In the genomic region with DNA sequence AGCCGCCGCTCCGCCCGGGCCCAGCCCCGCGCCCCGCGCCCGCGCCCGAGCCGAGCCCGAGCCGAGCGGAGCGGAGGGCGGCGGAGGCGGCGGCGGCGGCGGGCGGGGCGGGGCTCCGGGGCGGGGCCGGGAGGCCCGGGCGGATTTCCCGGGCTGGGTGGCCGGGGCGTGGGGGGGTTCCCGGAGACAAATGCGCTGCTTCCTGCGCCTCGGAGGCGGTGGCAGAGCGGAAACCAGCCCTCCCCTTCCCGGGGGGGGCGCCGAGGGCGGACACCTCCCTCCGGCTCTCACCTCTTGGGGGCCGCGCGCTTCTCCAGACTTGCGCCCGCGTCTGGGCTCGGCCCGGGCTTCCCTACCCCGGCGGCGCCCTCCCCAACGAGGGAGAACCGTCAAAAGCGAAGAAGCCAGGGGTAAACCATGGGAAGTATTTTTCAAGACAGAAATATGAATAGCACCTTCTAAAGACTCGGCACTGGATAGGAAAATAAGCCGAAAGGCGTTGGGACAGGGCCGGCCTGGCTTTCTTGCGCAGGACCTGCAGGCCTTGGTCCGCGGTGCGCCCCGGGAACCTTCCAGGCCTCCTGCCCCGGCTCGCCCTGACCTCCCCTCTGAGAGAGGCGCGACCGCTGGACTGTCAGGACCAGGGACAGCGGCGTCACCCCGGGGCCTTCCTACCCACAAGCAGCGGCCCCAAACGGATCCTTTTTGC, we compare ENCODE assay signal across 8 cellular contexts. TPM values are rescaled to one million over a fixed set of nuclear protein-coding genes. Genes with fewer than 3 reads are reported as not detected.
DNase-seq lines count a peak whose midpoint lies in the region; ATAC-seq and TF ChIP-seq lines count a peak whose summit lies in the region.

A gene (minus strand): TSS at position 79 of the 709 bp plus-strand sequence. CDS start 88 bp downstream, outside the sequence.

- H3K9me3 ChIP-seq in parathyroid adenoma (ENCODE audit: control insufficient read depth, low read length) (no peaks in the 10 kb centered on the region), upper lobe of left lung (no peaks in the 10 kb centered on the region)

- CTCF ChIA-PET in HEK293T (lab: Yijun Ruan, JAX): no interaction called here

- H3K27ac Mint-ChIP-seq in activated naive CD4-positive, alpha-beta T cell treated with anti-CD3 and anti-CD28 coated beads, Interleukin-2, amount 50 U/mL, for 24 hours: no peak within 1 kb of the TSS

- peak within 1 kb of the TSS; percentile 92 for H3K4me2 ChIP-seq in parathyroid adenoma (ENCODE audit: low read length)

- TF ChIP-seq POLR2A in upper lobe of left lung (IDR thresholded peaks at IDR 0.05): peak in 1 of 4 donors; percentile 6

- no peaks in the 10 kb centered on the region for H3K79me2 ChIP-seq in parathyroid adenoma

- ATAC-seq in Right ventricle myocardium inferior (peak; percentile 55), upper lobe of left lung (ENCODE audit: low FRiP score in 2 of 2) (peak; percentile 66 to 77), HG03039 (IDR thresholded peaks at IDR 0.05; ENCODE audit: unreplicated experiment) (no peak)

- peak within 1 kb of the TSS; percentile 74 for H3K27ac ChIP-seq in parathyroid adenoma
- peak within 1 kb of the TSS; percentile 54 to 83 (median 73) for H3K27ac ChIP-seq in upper lobe of left lung

- no peak for TF ChIP-seq EP300 in upper lobe of left lung (IDR thresholded peaks at IDR 0.05)

- no peaks in the 10 kb centered on the region for H3K36me3 ChIP-seq in parathyroid adenoma (ENCODE audit: control insufficient read depth, insufficient read depth, low read length)
- peaks cover 0 to 10% (median 7%) of the 10 kb centered on the region in 4 donors for H3K36me3 ChIP-seq in upper lobe of left lung

- peaks cover 3% of the 10 kb centered on the region for H3K4me1 ChIP-seq in parathyroid adenoma
- peaks cover 50 to 65% (median 55%) of the 10 kb centered on the region in 4 donors for H3K4me1 ChIP-seq in upper lobe of left lung

- POLR2A ChIA-PET in HEK293T (lab: Yijun Ruan, JAX): no interaction called here

- H3K4me1 Mint-ChIP-seq in activated naive CD4-positive, alpha-beta T cell treated with anti-CD3 and anti-CD28 coated beads, Interleukin-2, amount 50 U/mL, for 24 hours: peaks cover 9% of the 10 kb centered on the region

- in situ Hi-C loops in SK-MEL-5 (cut with HindIII; ENCODE audit: low pct_unique_long_range_greater_than_20kb, low sequenced_read_pairs): no loop called here

- H3K9me3 Mint-ChIP-seq in activated naive CD4-positive, alpha-beta T cell treated with anti-CD3 and anti-CD28 coated beads, Interleukin-2, amount 50 U/mL, for 24 hours: no peaks in the 10 kb centered on the region

- H3K4me3 ChIP-seq in parathyroid adenoma (ENCODE audit: low read depth, low read length) (peak within 1 kb of the TSS; percentile 57), upper lobe of left lung (peak within 1 kb of the TSS; percentile 38 to 65 (median 54))

- WGBS in upper lobe of left lung, 2 donors: 0% methylated on average over 24 to 28 of the region's 77 CpGs

- peak within 1 kb of the TSS; percentile 76 for H3K4me3 Mint-ChIP-seq in activated naive CD4-positive, alpha-beta T cell treated with anti-CD3 and anti-CD28 coated beads, Interleukin-2, amount 50 U/mL, for 24 hours

- intact Hi-C loops in Right ventricle myocardium inferior (cut with DNase I): loop anchor here (2.0 to 5.0 kb wide), 2 partner anchors 18 to 37 kb away; a partner anchor contains a TSS

- H3K27me3 ChIP-seq in parathyroid adenoma (ENCODE audit: control insufficient read depth, insufficient read depth, low read length) (no peaks in the 10 kb centered on the region), upper lobe of left lung (peaks cover 0 to 10% (median 2%) of the 10 kb centered on the region in 4 donors)

- H3K27me3 Mint-ChIP-seq in activated naive CD4-positive, alpha-beta T cell treated with anti-CD3 and anti-CD28 coated beads, Interleukin-2, amount 50 U/mL, for 24 hours: no peaks in the 10 kb centered on the region

- no peaks in the 10 kb centered on the region for H3K36me3 Mint-ChIP-seq in activated naive CD4-positive, alpha-beta T cell treated with anti-CD3 and anti-CD28 coated beads, Interleukin-2, amount 50 U/mL, for 24 hours

- TF ChIP-seq CTCF in parathyroid adenoma (IDR thresholded peaks at IDR 0.05): no peak
- TF ChIP-seq CTCF in upper lobe of left lung (IDR thresholded peaks at IDR 0.05): no peak

- DNase-seq in CD1c-positive myeloid dendritic cell (ENCODE audit: extremely low spot score) (peak; percentile 62), HEK293T (ENCODE audit: extremely low spot score) (peak; percentile 37), SK-MEL-5 (ENCODE audit: low read depth, low spot score) (peak; percentile 49), Right ventricle myocardium inferior (ENCODE audit: missing footprints) (peak; percentile 87), upper lobe of left lung (peak; percentile 76 to 93)

- peak within 1 kb of the TSS; percentile 64 for H2AFZ ChIP-seq in parathyroid adenoma

- peak within 1 kb of the TSS; percentile 37 for H3K9ac ChIP-seq in parathyroid adenoma

TF ChIP-seq in HEK293T, 16 proteins besides CTCF, POLR2A, EP300 and RAD21:
- TF ChIP-seq BHLHE40 (IDR thresholded peaks at IDR 0.05; ENCODE audit: borderline replicate concordance) (no peak), NFRKB (IDR thresholded peaks at IDR 0.05) (no peak), SUZ12 (IDR thresholded peaks at IDR 0.05) (no peak)
TF ChIP-seq in HEK293T: peak in this region for 0.

RNA-seq across cellular contexts. Expression of the gene that starts here (rescaled TPM):
- total RNA-seq in SK-MEL-5 (2014; rRNA removed; shearing (Covaris generic)): 6.1 and 6.7 TPM in 2 replicates
- polyA plus RNA-seq in SK-MEL-5 (2015; cell fraction: cytosol; rRNA removed): 18.2 and 20.3 TPM in 2 replicates
- polyA plus RNA-seq in SK-MEL-5 (2015; cell fraction: nucleus; rRNA removed): 133 and 134 TPM in 2 replicates
- 10.0 TPM for total RNA-seq in Right ventricle myocardium inferior
- total RNA-seq in upper lobe of left lung: 10 to 100 TPM in 1 of 6 donors, 1 to 10 TPM in 5; 3.1 to 27.3 (median 8.6) TPM

Comparison
In these comparisons a context has a peak if more than half of its experiments do, and no peak if none do; other contexts are left out.
1. DNase-seq: peak in every context shown above with its lines; median percentile 87 in Right ventricle myocardium inferior; 84 in upper lobe of left lung; 62 in CD1c-positive myeloid dendritic cell; 49 in SK-MEL-5; 37 in HEK293T.